ENCODE assay signal across 8 cellular contexts in the genomic region with DNA sequence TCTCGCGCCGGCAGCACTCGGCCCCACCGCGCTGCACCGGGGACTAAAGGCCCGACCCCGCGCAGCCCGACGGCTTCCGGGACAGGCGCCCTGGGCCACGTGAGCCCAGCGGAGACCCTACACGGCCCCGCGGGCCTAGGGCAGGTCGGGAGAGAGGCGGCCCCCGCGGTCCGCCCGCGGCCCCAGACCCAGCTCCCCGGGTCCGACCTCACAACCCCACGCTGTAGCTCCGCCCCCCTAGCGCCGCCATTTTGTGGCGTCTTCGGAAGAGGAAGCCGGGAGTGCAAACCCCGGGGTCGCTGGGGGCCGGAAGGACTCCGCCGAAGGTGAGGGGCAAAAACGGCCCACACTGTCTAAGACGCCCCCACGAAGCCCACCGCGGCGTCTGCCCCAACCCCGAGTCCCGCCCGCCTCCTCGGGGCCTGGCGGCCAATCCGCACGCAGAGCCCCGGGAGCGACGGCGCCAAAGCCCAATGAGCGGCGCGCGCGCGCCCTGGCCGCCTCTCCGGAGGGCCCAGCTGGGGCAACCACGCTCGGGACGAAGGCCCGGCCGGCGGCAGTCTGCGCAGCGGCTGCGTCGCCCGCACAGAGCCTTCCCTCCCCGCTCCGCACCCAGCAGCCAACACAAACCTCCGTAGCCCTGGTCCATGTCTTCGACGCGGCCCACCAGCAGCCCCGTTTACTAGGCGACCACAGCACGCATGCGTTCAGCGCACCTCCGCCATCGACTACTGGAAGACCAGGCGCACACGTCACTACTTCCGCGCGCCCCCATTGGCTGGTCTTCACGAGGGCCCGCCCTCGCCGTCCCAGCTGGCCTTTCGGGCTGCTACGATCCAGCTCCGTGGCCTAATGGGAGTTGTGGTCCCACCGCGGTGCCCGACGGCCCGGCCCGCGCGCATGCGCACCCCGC. TPM values are rescaled to one million over a fixed set of nuclear protein-coding genes. Genes with fewer than 3 reads are reported as not detected.
DNase-seq lines count a peak whose midpoint lies in the region; ATAC-seq and TF ChIP-seq lines count a peak whose summit lies in the region.

A gene (minus strand): TSS at position 705 of the 913 bp plus-strand sequence. CDS start 56 bp downstream, at position 649.

- H3K4me3 ChIP-seq in ectodermal cell (ENCODE audit: insufficient read depth, low read depth, low read length) (peak within 1 kb of the TSS; percentile 74), lower lobe of right lung (peak within 1 kb of the TSS; percentile 91)

- H3K27me3 ChIP-seq in ectodermal cell (ENCODE audit: control insufficient read depth, insufficient read depth, low read length, poor library complexity, severe bottlenecking) (no peaks in the 10 kb centered on the region), lower lobe of right lung (ENCODE audit: low read depth) (no peaks in the 10 kb centered on the region)

- DNase-seq in CMK (ENCODE audit: low read depth) (peak; percentile 95), GM20000 (ENCODE audit: low spot score) (peak; percentile 100), HS-5 (ENCODE audit: low read depth) (peak; percentile 93), NK-92 (lab: John Stamatoyannopoulos, UW; ENCODE audit: unreplicated experiment) (peak; percentile 92), lower lobe of right lung (peak; percentile 99)
- peak; percentile 94 to 95 for DNase-seq in activated CD8-positive, alpha-beta memory T cell treated with anti-CD3 and anti-CD28 coated beads for 1 hour (ENCODE audit: extremely low read depth in 1 of 2, low read depth in 1 of 2)
- peak; percentile 96 to 98 (median 98) for DNase-seq in stimulated activated CD4-positive, alpha-beta T cell treated with anti-CD3 and anti-CD28 coated beads, TNF-alpha, amount 100 ng/mL, for 1 hour (ENCODE audit: low read depth in 3 of 3, low spot score in 1 of 3)

- intact Hi-C loops in lower lobe of right lung (cut with DNase I) = no loop called here

- H3K9me3 ChIP-seq in ectodermal cell (ENCODE audit: control insufficient read depth, low read length) (no peaks in the 10 kb centered on the region), lower lobe of right lung (no peaks in the 10 kb centered on the region)

- H3K36me3 ChIP-seq in ectodermal cell (ENCODE audit: control insufficient read depth, insufficient read depth, low read length) (no peaks in the 10 kb centered on the region), lower lobe of right lung (peaks cover 6% of the 10 kb centered on the region)

- WGBS in ectodermal cell, 2 experiments = 0% methylated on average over 111 of the region's 111 CpGs

- no peak for TF ChIP-seq CTCF in GM20000 (IDR thresholded peaks at IDR 0.05; ENCODE audit: extremely low read depth, missing control alignments)
- no peak for TF ChIP-seq CTCF in lower lobe of right lung (IDR thresholded peaks at IDR 0.05)

- peaks cover 7% of the 10 kb centered on the region for H3K4me1 ChIP-seq in ectodermal cell (ENCODE audit: control insufficient read depth, insufficient read depth, low read length)
- peaks cover 37% of the 10 kb centered on the region for H3K4me1 ChIP-seq in lower lobe of right lung

- peak; percentile 97 to 98 for ATAC-seq in lower lobe of right lung

- H3K27ac ChIP-seq in ectodermal cell (ENCODE audit: insufficient read depth, low read depth, low read length, poor library complexity, severe bottlenecking) (peak within 1 kb of the TSS; percentile 96), lower lobe of right lung (peak within 1 kb of the TSS; percentile 99)

RNA-seq across cellular contexts. Expression of the gene that starts here (rescaled TPM):
- 26.3 TPM for polyA plus RNA-seq in ectodermal cell (2013, experiment 1 of 4)
- 26.6 TPM for polyA plus RNA-seq in ectodermal cell (2013, experiment 2 of 4)
- polyA plus RNA-seq in ectodermal cell (2013, experiment 3 of 4) = 21.4 TPM
- 20.3 TPM for polyA plus RNA-seq in ectodermal cell (2013, experiment 4 of 4)
- 37.2 TPM for total RNA-seq in lower lobe of right lung

Comparison
In these comparisons a context has a peak if more than half of its experiments do, and no peak if none do; other contexts are left out.
1. Peak in every context shown above with its lines: DNase-seq, ATAC-seq, H3K4me3 ChIP-seq and H3K27ac ChIP-seq.